ENCODE assay signal across 15 cellular contexts in the genomic region with DNA sequence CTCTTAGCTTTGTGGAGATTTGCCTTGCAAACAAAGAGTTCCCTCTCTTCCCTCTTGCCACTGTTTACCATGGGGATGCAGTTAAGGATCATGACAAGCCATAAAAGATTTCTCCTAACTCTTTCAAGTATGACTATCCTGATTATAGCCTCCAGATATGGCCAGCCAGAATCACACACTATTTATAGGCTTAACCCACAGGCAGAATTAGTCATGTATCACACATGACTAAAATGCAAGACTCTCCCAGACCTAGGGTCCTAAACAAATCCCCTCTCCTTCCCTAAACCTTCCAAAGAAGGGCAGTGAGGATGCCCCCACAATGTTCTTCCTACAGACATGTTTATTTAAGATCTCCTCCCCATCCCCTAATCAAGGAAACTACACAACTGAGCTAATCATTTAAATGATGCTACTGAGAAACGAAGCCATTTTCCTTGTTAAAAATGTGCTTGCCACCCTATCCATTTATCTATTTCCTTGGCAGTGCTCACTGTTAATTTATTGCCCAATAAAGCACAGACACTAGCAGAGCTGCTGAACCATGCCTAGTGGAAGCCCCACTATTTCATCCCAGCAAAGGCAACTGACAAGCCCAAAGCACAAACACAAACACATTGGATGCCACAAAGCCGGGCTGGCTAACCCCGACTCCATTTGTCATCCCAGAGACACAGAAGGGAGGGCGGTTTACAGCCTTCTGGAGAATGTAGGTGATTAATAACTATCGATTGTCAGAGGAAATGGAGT.
DNase-seq lines count a peak whose midpoint lies in the region; ATAC-seq and TF ChIP-seq lines count a peak whose summit lies in the region.
"Had no signal": no experiment of that assay in that cellular context is flagged by ENCODE, and none has a peak within 500 bp of the region (broad histone marks: within the 10 kb centered on the region; RNA-seq: fewer than 3 reads in every experiment).

No MANE protein-coding gene starts in this region.

- DNase-seq in H4 (ENCODE audit: low spot score): peak; percentile 21
- no peak for DNase-seq in SK-N-SH
- peak; percentile 36 for DNase-seq in hepatocyte (ENCODE audit: low spot score)
- no peak for DNase-seq in gastrocnemius medialis
- no peak for DNase-seq in NCI-H774 (lab: John Stamatoyannopoulos, UW)
- DNase-seq in NCI-H748 treated with DMSO at 0.1 percent for 48 hours (lab: John Stamatoyannopoulos, UW): no peak
- DNase-seq: activated CD8-positive, alpha-beta memory T cell treated with anti-CD3 and anti-CD28 coated beads for 24 hours; mesendoderm; NCI-H2081; OCI-M1; stomach had no signal

- H3K4me3 ChIP-seq in SK-N-SH (ENCODE audit: low read depth in 2 of 2, low read length in 1 of 2) (no peak overlapping the region), hepatocyte (no peak overlapping the region), gastrocnemius medialis (no peak overlapping the region)
- H3K4me3 ChIP-seq: K562, stomach had no signal

- H3K4me2 ChIP-seq in SK-N-SH: peak overlapping the region; percentile 31; the same call in 1 of the 2 replicates
- no peak overlapping the region for H3K4me2 ChIP-seq in hepatocyte

- H2AFZ ChIP-seq in SK-N-SH (ENCODE audit: low read depth) (no peak overlapping the region; the same call in 1 of the 2 replicates), hepatocyte (no peak overlapping the region)

- TF ChIP-seq CTCF in SK-N-SH (IDR thresholded peaks at IDR 0.05) (no peak), hepatocyte (IDR thresholded peaks at IDR 0.05; ENCODE audit: poor library complexity) (no peak), gastrocnemius medialis (IDR thresholded peaks at IDR 0.05 in 4 of 5, conservative IDR thresholded peaks at IDR 0.05 in 1 of 5) (no peak)

- peak overlapping the region in 1 of 2 experiments; percentile 83; a peak in 3 of 4 replicates for H3K27ac ChIP-seq in SK-N-SH (ENCODE audit: low read depth in 2 of 2, low read length in 1 of 2)
- no peak overlapping the region for H3K27ac ChIP-seq in hepatocyte
- peak overlapping the region in 3 of 4 donors; percentile 38 to 71 (median 69) for H3K27ac ChIP-seq in gastrocnemius medialis
- H3K27ac ChIP-seq: stomach had no signal

- peak; percentile 26 to 91 for ATAC-seq in gastrocnemius medialis
- no peak for ATAC-seq in GM18520 (IDR thresholded peaks at IDR 0.05; ENCODE audit: unreplicated experiment)
- ATAC-seq in GM21526 (IDR thresholded peaks at IDR 0.05; ENCODE audit: low FRiP score, unreplicated experiment): no peak
- ATAC-seq: activated naive CD4-positive, alpha-beta T cell treated with anti-CD3 and anti-CD28 coated beads, Interleukin-2, amount 50 U/mL, for 72 hours; K562 had no signal

- CTCF ChIA-PET in SK-N-SH (lab: Yijun Ruan, JAX): interaction anchor here (0.9 to 1.2 kb wide), 4 partner anchors 15 to 118 kb away, joined by 3 read pairs; no protein-coding TSS in a partner anchor

- peaks cover 0 to 12% of the 10 kb centered on the region in 2 experiments; a peak in 2 of 4 replicates for H3K4me1 ChIP-seq in SK-N-SH (ENCODE audit: control insufficient read depth in 1 of 2, insufficient read depth in 2 of 2, low read depth in 1 of 2, low read length in 1 of 2)
- no peaks in the 10 kb centered on the region for H3K4me1 ChIP-seq in hepatocyte (ENCODE audit: insufficient read depth)
- H3K4me1 ChIP-seq in gastrocnemius medialis: peaks cover 18 to 23% of the 10 kb centered on the region in 2 donors

- TF ChIP-seq POLR2A in gastrocnemius medialis (IDR thresholded peaks at IDR 0.05): no peak

- H3K9me2 ChIP-seq in SK-N-SH (no peaks in the 10 kb centered on the region), hepatocyte (replicated peaks; ENCODE audit: insufficient read depth) (no peaks in the 10 kb centered on the region)

- H3K27me3 ChIP-seq in SK-N-SH (ENCODE audit: insufficient read depth) (no peaks in the 10 kb centered on the region), hepatocyte (no peaks in the 10 kb centered on the region), gastrocnemius medialis (no peaks in the 10 kb centered on the region)

- H3K9me3 ChIP-seq in SK-N-SH (no peaks in the 10 kb centered on the region), hepatocyte (ENCODE audit: low read depth) (no peaks in the 10 kb centered on the region), gastrocnemius medialis (no peaks in the 10 kb centered on the region)
- H3K9me3 ChIP-seq: stomach had no signal

- intact Hi-C loops in gastrocnemius medialis (cut with DNase I; ENCODE audit: low total_unique reads): no loop called here

- no peak for TF ChIP-seq EP300 in SK-N-SH (IDR thresholded peaks at IDR 0.05; ENCODE audit: borderline replicate concordance in 1 of 2, low read depth in 1 of 2, low read length in 1 of 2)

- H3K79me2 ChIP-seq in SK-N-SH (ENCODE audit: insufficient read depth) (no peaks in the 10 kb centered on the region), hepatocyte (no peaks in the 10 kb centered on the region)

- TF ChIP-seq RAD21 in SK-N-SH (IDR thresholded peaks at IDR 0.05; ENCODE audit: low read length): no peak

- POLR2A ChIA-PET in SK-N-SH (lab: Yijun Ruan, JAX): no interaction called here

- H4K20me1 ChIP-seq in SK-N-SH (ENCODE audit: insufficient read depth): no peaks in the 10 kb centered on the region
- no peaks in the 10 kb centered on the region for H4K20me1 ChIP-seq in hepatocyte (ENCODE audit: insufficient read depth, poor library complexity, severe bottlenecking)

- 56% methylated on average over 5 of the region's 5 CpGs for whole genome bisulfite sequencing in SK-N-SH (ENCODE audit: low lambda C conversion rate)
- 38% methylated on average over 5 of the region's 5 CpGs for WGBS in hepatocyte (ENCODE audit: low lambda C conversion rate, missing lambda C conversion rate)

- H3F3A ChIP-seq in SK-N-SH (replicated peaks; ENCODE audit: insufficient read depth): peaks cover 21% of the 10 kb centered on the region

- in situ Hi-C loops in gastrocnemius medialis (cut with MboI; ENCODE audit: low sequenced_read_pairs in 4 of 4): no loop called here

- H3K9ac ChIP-seq in SK-N-SH: peak overlapping the region; percentile 37

- H3K36me3 ChIP-seq in SK-N-SH (replicated peaks in 1 of 2; ENCODE audit: control insufficient read depth in 1 of 2, insufficient read depth in 2 of 2, low read length in 1 of 2) (no peaks in the 10 kb centered on the region), hepatocyte (replicated peaks; ENCODE audit: insufficient read depth, low read depth) (no peaks in the 10 kb centered on the region), gastrocnemius medialis (no peaks in the 10 kb centered on the region)
- H3K36me3 ChIP-seq: stomach had no signal

TF ChIP-seq in SK-N-SH, 30 proteins besides CTCF, POLR2A, EP300 and RAD21:
- TF ChIP-seq EZH2phosphoT487 (IDR thresholded peaks at IDR 0.05; ENCODE audit: borderline replicate concordance, low read depth): no peak
- TF ChIP-seq NFIC (IDR thresholded peaks at IDR 0.05; ENCODE audit: borderline replicate concordance): peak; percentile 19
- TF ChIP-seq TCF12 (IDR thresholded peaks at IDR 0.05): peak; percentile 61; the same call in 1 of the 2 replicates
- TF ChIP-seq FOSL2 (IDR thresholded peaks at IDR 0.05; ENCODE audit: borderline replicate concordance, low read depth): peak; percentile 67; the same call in 1 of the 2 replicates
- TF ChIP-seq SMC3 (IDR thresholded peaks at IDR 0.05; ENCODE audit: low read depth, low read length): no peak
- TF ChIP-seq JUND (IDR thresholded peaks at IDR 0.05): peak; percentile 48
- TF ChIP-seq, protein P1, sequence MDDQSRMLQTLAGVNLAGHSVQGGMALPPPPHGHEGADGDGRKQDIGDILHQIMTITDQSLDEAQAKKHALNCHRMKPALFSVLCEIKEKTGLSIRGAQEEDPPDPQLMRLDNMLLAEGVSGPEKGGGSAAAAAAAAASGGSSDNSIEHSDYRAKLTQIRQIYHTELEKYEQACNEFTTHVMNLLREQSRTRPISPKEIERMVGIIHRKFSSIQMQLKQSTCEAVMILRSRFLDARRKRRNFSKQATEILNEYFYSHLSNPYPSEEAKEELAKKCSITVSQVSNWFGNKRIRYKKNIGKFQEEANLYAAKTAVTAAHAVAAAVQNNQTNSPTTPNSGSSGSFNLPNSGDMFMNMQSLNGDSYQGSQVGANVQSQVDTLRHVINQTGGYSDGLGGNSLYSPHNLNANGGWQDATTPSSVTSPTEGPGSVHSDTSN (IDR thresholded peaks at IDR 0.05): peak; percentile 20
- peak; percentile 83 for TF ChIP-seq MEF2A (IDR thresholded peaks at IDR 0.05; ENCODE audit: borderline replicate concordance, low read depth)
TF ChIP-seq in SK-N-SH: peak in this region for 6.

Comparison
In these comparisons a context has a peak if more than half of its experiments do, and no peak if none do; other contexts are left out.
1. DNase-seq: peak in H4 (single experiment) and hepatocyte (single experiment); none in SK-N-SH (single experiment), gastrocnemius medialis (0 of 2), NCI-H774 (single experiment) and NCI-H748 treated with DMSO at 0.1 percent for 48 hours (single experiment).
2. ATAC-seq: peak in gastrocnemius medialis (2 of 2); none in GM18520 (single experiment) and GM21526 (single experiment).